In the genomic region with DNA sequence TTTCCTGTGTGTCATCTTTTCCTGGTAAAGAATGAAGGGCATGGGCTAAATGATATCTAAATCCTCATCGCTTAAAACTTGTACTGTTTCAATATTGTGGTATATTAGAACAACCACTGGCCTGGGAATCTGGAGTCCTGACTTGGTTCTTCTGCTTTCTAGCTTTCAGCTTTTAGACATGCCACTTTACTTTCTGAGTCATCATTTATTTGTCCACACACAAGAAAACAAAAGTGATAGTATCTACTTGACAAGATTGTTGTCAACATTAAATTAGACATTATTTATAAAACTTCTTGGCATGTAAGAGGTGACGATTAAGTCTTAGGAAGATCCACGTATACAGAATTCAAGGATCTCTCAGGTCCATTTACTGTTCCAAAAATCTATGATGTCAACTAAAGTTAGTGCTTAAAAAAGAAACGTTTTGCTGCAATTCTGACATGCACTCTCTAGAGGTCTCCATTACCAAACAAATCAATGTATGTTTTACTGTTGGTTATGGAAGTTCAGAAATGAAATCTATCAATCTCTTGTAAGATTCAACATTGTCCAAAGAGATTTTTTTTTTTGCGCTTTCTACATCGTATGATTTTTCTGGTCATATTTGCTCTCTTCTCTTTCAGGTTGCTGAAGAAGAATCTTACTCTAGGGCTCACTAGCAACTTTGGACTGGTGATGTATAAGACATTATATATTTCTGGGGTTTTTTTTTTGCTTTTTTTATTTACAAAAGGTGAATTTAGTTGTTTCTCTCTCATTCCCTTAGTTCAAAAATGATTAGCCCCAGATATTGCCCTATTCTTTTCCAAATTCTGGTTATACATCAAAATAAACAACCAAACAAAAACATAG, we compare ENCODE assay signal across 9 cellular contexts. TPM values are rescaled to one million over a fixed set of nuclear protein-coding genes. Genes with fewer than 3 reads are reported as not detected.
A peak's percentile ranks its signal among the peaks of the same experiment; 100 is the strongest.
DNase-seq lines count a peak whose midpoint lies in the region; ATAC-seq and TF ChIP-seq lines count a peak whose summit lies in the region.
"Had no signal": no experiment of that assay in that cellular context is flagged by ENCODE, and none has a peak within 500 bp of the region (broad histone marks: within the 10 kb centered on the region; RNA-seq: fewer than 3 reads in every experiment).

No MANE protein-coding gene starts in this region.

- intact Hi-C loops in Caco-2 (cut with micrococcal nuclease; ENCODE audit: unreplicated experiment) = loop anchor here (1.0 kb wide), 1 partner anchor 153 kb away; no protein-coding TSS in a partner anchor
- intact Hi-C loops in colonic mucosa (cut with DNase I) = no loop called here

- no peaks in the 10 kb centered on the region for H3K9me3 Mint-ChIP-seq in Caco-2 (ENCODE audit: unreplicated experiment)

- H3K9ac ChIP-seq in SK-N-MC (ENCODE audit: insufficient read length) (no peak overlapping the region), colonic mucosa (ENCODE audit: low read depth in 2 of 2, low read length in 2 of 2) (no peak overlapping the region)

- H3K4me1 ChIP-seq in Caco-2 = no peaks in the 10 kb centered on the region
- H3K4me1 ChIP-seq in colonic mucosa = no peaks in the 10 kb centered on the region

- POLR2A ChIA-PET in Caco-2 (lab: Charles Lee) = no interaction called here

- BruUV-seq in Caco-2 (replicated peaks; lab: Mats Ljungman, UMichigan) = no TSS peak

- CTCF ChIA-PET in Caco-2 (lab: Charles Lee) = interaction anchor here (0.7 kb wide), 1 partner anchor 41 kb away, joined by 3 read pairs; no protein-coding TSS in a partner anchor

- ATAC-seq in left lobe of liver = peak; percentile 49
- no peak for ATAC-seq in GM21825 (IDR thresholded peaks at IDR 0.05; ENCODE audit: unreplicated experiment)

- no peaks in the 10 kb centered on the region for H3K36me3 Mint-ChIP-seq in Caco-2 (ENCODE audit: insufficient read depth, unreplicated experiment)

- H3K9me3 ChIP-seq in Caco-2 = no peaks in the 10 kb centered on the region
- no peaks in the 10 kb centered on the region for H3K9me3 ChIP-seq in SK-N-MC (ENCODE audit: low read depth, low read length)
- no peaks in the 10 kb centered on the region for H3K9me3 ChIP-seq in colonic mucosa
- H3K9me3 ChIP-seq: neutrophil had no signal

- H3K36me3 ChIP-seq in Caco-2 (ENCODE audit: control insufficient read depth, insufficient read depth, low read length) (no peaks in the 10 kb centered on the region), SK-N-MC (ENCODE audit: insufficient read depth, low read length) (no peaks in the 10 kb centered on the region), colonic mucosa (no peaks in the 10 kb centered on the region)
- H3K36me3 ChIP-seq: neutrophil had no signal

- no peak overlapping the region for H3K27ac Mint-ChIP-seq in Caco-2 (ENCODE audit: unreplicated experiment)

- H3K27me3 Mint-ChIP-seq in Caco-2 (ENCODE audit: insufficient read depth, unreplicated experiment) = peaks cover 11% of the 10 kb centered on the region

- DNase-seq in Caco-2 (peak in 1 of 2 experiments; percentile 10), HuH-7 (ENCODE audit: low spot score) (peak; percentile 11), SK-N-MC (ENCODE audit: low read depth, low spot score) (no peak), left lobe of liver (ENCODE audit: low spot score) (no peak), COLO668 (lab: John Stamatoyannopoulos, UW; ENCODE audit: unreplicated experiment) (no peak), colonic mucosa (no peak)
- DNase-seq in stimulated activated CD4-positive, alpha-beta T cell treated with anti-CD3 and anti-CD28 coated beads, Interleukin-4, amount 100 ng/mL, for 24 hours = no peak

- no peak overlapping the region for H3K4me3 Mint-ChIP-seq in Caco-2 (ENCODE audit: unreplicated experiment)

- H3K27ac ChIP-seq in SK-N-MC (0 out of 2 replicates have a peak overlapping the region, but pooled peaks have one; percentile 5), colonic mucosa (no peak overlapping the region)
- H3K27ac ChIP-seq: neutrophil had no signal

- peak; percentile 23 to 43 for TF ChIP-seq CTCF in Caco-2 (IDR thresholded peaks at IDR 0.05; ENCODE audit: insufficient read depth in 1 of 2, low read depth in 1 of 2, low read length in 1 of 2, severe bottlenecking in 1 of 2, unreplicated experiment in 1 of 2)
- TF ChIP-seq CTCF in colonic mucosa (IDR thresholded peaks at IDR 0.05) = no peak

- no peak overlapping the region for H3K4me3 ChIP-seq in Caco-2 (ENCODE audit: low read depth, low read length)
- H3K4me3 ChIP-seq in SK-N-MC = peak overlapping the region; percentile 53
- no peak overlapping the region for H3K4me3 ChIP-seq in colonic mucosa

- H3K27me3 ChIP-seq in Caco-2 (replicated peaks; ENCODE audit: control insufficient read depth, insufficient read depth, low read length) = no peaks in the 10 kb centered on the region; the same call in 1 of the 2 replicates
- H3K27me3 ChIP-seq in colonic mucosa = no peaks in the 10 kb centered on the region
- H3K27me3 ChIP-seq: neutrophil had no signal

- H3K4me1 Mint-ChIP-seq in Caco-2 (ENCODE audit: low read depth, unreplicated experiment) = no peaks in the 10 kb centered on the region

RNA-seq across cellular contexts. Expression of gene DYNC1I1, which starts 53.6 kb away (rescaled TPM):
- 6.8 and 8.3 TPM in 2 replicates for total RNA-seq in Caco-2 (2022)
- 0.15 TPM for total RNA-seq in left lobe of liver
- total RNA-seq in colonic mucosa = 1 to 10 TPM in 1 of 2 donors, under 1 TPM in 1; 0.54 to 1.8 TPM
